1 cellular context compared by ENCODE assay signal in the genomic region with DNA sequence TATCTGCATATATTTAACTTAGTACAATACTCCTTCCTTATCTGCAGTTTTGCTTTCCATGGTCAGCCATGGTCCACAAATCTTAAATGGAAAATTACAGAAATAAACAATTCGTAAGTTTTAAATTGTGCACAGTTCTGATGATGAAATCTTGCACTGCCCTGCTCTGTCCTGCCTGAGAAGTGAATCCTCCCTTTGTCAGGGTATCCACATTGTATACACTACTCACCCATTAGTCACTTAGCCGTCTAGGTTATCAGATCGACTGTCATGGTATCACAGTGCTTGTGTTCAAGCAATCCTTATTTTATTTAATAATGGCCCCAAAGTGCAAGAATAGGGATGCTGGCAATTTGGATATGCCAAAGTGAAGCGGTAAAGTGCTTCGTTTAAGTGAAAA.
TF ChIP-seq lines count a peak whose summit lies in the region.

No MANE protein-coding gene starts in this region.

TF ChIP-seq in SK-N-SH, 30 proteins besides CTCF, POLR2A, EP300 and RAD21 (continued from another document):
- TF ChIP-seq RXRA (IDR thresholded peaks at IDR 0.05; ENCODE audit: borderline replicate concordance, low read depth) (no peak), RCOR1 (IDR thresholded peaks at IDR 0.05; ENCODE audit: low read length) (no peak)
- TF ChIP-seq, protein P1, sequence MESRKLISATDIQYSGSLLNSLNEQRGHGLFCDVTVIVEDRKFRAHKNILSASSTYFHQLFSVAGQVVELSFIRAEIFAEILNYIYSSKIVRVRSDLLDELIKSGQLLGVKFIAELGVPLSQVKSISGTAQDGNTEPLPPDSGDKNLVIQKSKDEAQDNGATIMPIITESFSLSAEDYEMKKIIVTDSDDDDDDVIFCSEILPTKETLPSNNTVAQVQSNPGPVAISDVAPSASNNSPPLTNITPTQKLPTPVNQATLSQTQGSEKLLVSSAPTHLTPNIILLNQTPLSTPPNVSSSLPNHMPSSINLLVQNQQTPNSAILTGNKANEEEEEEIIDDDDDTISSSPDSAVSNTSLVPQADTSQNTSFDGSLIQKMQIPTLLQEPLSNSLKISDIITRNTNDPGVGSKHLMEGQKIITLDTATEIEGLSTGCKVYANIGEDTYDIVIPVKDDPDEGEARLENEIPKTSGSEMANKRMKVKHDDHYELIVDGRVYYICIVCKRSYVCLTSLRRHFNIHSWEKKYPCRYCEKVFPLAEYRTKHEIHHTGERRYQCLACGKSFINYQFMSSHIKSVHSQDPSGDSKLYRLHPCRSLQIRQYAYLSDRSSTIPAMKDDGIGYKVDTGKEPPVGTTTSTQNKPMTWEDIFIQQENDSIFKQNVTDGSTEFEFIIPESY (IDR thresholded peaks at IDR 0.05; ENCODE audit: borderline replicate concordance, low read depth) = no peak
